Comparison of ENCODE assay signal across 10 cellular contexts in the genomic region with DNA sequence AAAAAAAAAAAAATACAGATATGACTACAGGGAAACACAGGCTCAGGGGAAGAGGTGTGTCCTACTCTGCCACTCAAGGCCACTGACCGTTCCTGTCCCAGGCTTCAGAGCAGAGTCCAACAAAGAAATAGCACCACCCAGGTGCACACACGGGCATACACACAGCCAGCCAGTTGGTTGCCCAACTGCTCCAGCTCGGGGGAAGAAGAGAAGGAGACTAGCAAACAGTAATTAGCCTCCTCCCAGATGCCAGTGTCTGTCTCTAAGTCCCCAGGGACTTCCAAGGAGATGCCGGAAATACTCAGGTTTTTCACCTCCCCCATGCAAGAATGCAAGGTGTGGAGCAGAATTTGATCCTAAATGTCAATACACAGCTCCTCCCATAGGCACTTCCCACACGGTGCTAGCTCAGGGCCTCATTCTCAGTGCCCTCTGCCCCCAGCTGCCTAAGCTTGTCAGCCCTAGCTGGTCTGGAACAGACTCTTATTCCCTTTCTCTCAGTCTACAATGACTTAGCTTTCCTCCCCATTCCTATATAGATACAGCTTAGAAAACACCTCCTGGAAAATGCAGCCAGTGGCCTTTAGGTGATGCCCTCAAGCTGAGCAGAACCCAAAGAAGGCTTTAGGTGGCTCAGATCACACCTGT. TPM values are rescaled to one million over a fixed set of nuclear protein-coding genes. Genes with fewer than 3 reads are reported as not detected.
A peak's percentile ranks its signal among the peaks of the same experiment; 100 is the strongest.
DNase-seq lines count a peak whose midpoint lies in the region; ATAC-seq, FAIRE-seq and TF ChIP-seq lines count a peak whose summit lies in the region.
"Had no signal": no experiment of that assay in that cellular context is flagged by ENCODE, and none has a peak within 500 bp of the region (broad histone marks: within the 10 kb centered on the region; RNA-seq: fewer than 3 reads in every experiment).

No MANE protein-coding gene starts in this region.

- FAIRE-seq in urothelium cell line (lab: Jason Lieb, UNC): peak; percentile 35

- 70 to 73% methylated on average over 5 of the region's 5 CpGs for WGBS in heart right ventricle, 2 donors

- H3K4me3 ChIP-seq in left ventricle myocardium inferior (peak overlapping the region; percentile 87), heart right ventricle (no peak overlapping the region)

- no peak for TF ChIP-seq CTCF in left ventricle myocardium inferior (IDR thresholded peaks at IDR 0.05; ENCODE audit: borderline replicate concordance)
- no peak for TF ChIP-seq CTCF in heart right ventricle (IDR thresholded peaks at IDR 0.05)
- no peak for TF ChIP-seq CTCF in VCaP (conservative IDR thresholded peaks at IDR 0.05)

- DNase-seq in left ventricle myocardium inferior (no peak), heart right ventricle (no peak), kidney tubule cell (ENCODE audit: low spot score) (peak; percentile 15), urothelium cell line (ENCODE audit: low spot score) (peak; percentile 47), amniotic stem cell (lab: John Stamatoyannopoulos, UW) (no peak)
- DNase-seq: DND-41; stimulated activated CD8-positive, alpha-beta memory T cell treated with anti-CD3 and anti-CD28 coated beads, Interleukin-4, amount 100 ng/mL, for 48 hours had no signal

- peaks cover 23% of the 10 kb centered on the region for H3K36me3 ChIP-seq in left ventricle myocardium inferior
- H3K36me3 ChIP-seq in heart right ventricle: peaks cover 0 to 24% (median 5%) of the 10 kb centered on the region in 9 donors

- H3K27ac ChIP-seq in left ventricle myocardium inferior (replicated peaks): no peak overlapping the region
- peak overlapping the region in 2 of 10 donors; percentile 75 to 81 for H3K27ac ChIP-seq in heart right ventricle
- H3K27ac ChIP-seq in VCaP: peak overlapping the region; percentile 69; the same call in 1 of the 2 replicates

- H3K9me3 ChIP-seq in left ventricle myocardium inferior (replicated peaks): no peaks in the 10 kb centered on the region
- peaks cover 0 to 7% (median 0%) of the 10 kb centered on the region in 11 donors for H3K9me3 ChIP-seq in heart right ventricle

- intact Hi-C loops in left ventricle myocardium inferior (cut with micrococcal nuclease): no loop called here
- intact Hi-C loops in heart right ventricle (cut with DNase I): loop anchor here in 6 of 10 donors (5.0 to 10.0 kb wide), 4 partner anchors 43 to 248 kb away; a partner anchor contains a TSS

- H3K4me1 ChIP-seq in left ventricle myocardium inferior (peaks cover 45% of the 10 kb centered on the region), heart right ventricle (peaks cover 6 to 44% (median 26%) of the 10 kb centered on the region in 9 donors)

- H3K27me3 ChIP-seq in left ventricle myocardium inferior (ENCODE audit: low read depth): peaks cover 16% of the 10 kb centered on the region
- H3K27me3 ChIP-seq in heart right ventricle: peaks cover 0 to 7% (median 0%) of the 10 kb centered on the region in 7 donors

- ATAC-seq in heart right ventricle (no peak), GM21576 (IDR thresholded peaks at IDR 0.05; ENCODE audit: unreplicated experiment) (no peak), HG03571 (IDR thresholded peaks at IDR 0.05; ENCODE audit: unreplicated experiment) (no peak)

RNA-seq across cellular contexts. Expression of a gene that starts 1.7 kb away (rescaled TPM):
- total RNA-seq in left ventricle myocardium inferior: 6.3 TPM
- total RNA-seq in heart right ventricle: 1 to 10 TPM; 4.9 to 9.1 (median 7.1) TPM
- 1 to 10 TPM; 1.3 to 4.8 TPM for polyA plus RNA-seq in heart right ventricle

RNA-seq across cellular contexts. Expression of a gene that starts 45.7 kb away (rescaled TPM):
- total RNA-seq in left ventricle myocardium inferior (22.2 TPM), heart right ventricle (10 to 100 TPM; 14.4 to 24.8 (median 18.4) TPM)
- 10 to 100 TPM; 17.2 to 28.9 TPM for polyA plus RNA-seq in heart right ventricle

RNA-seq across cellular contexts. Expression of a gene that starts 46.0 kb away (rescaled TPM):
- 0.63 TPM for total RNA-seq in left ventricle myocardium inferior
- 1 to 10 TPM in 1 of 10 donors, under 1 TPM in 9; 0.25 to 1.2 (median 0.50) TPM for total RNA-seq in heart right ventricle
- under 1 TPM; 0.29 to 0.43 TPM for polyA plus RNA-seq in heart right ventricle

Comparison
In these comparisons a context has a peak if more than half of its experiments do, and no peak if none do; other contexts are left out.
1. DNase-seq: peak in kidney tubule cell (single experiment) and urothelium cell line (single experiment); none in left ventricle myocardium inferior (single experiment), heart right ventricle (0 of 2) and amniotic stem cell (single experiment).